In genomic region chr19:8390617-8390981, GRCh38 we compare ENCODE assay signal across 8 cellular contexts. TPM values are rescaled to one million over a fixed set of nuclear protein-coding genes. Genes with fewer than 3 reads are reported as not detected.
A peak's percentile ranks its signal among the peaks of the same experiment; 100 is the strongest.
DNase-seq lines count a peak whose midpoint lies in the region; ATAC-seq, FAIRE-seq and TF ChIP-seq lines count a peak whose summit lies in the region.

No MANE protein-coding gene starts in this region.

- no peaks in the 10 kb centered on the region for H3K9me3 ChIP-seq in prostate gland

- peak; percentile 86 for DNase-seq in GM12891 (ENCODE audit: insufficient read length, low spot score)
- peak; percentile 46 for DNase-seq in NCI-H1436 treated with DMSO at 0.1 percent for 48 hours (lab: John Stamatoyannopoulos, UW)
- DNase-seq in T-helper 2 cell: peak; percentile 84 to 88 (median 87)
- DNase-seq in left ventricle myocardium superior: peak; percentile 97
- peak; percentile 95 for DNase-seq in prostate gland (ENCODE audit: low spot score)
- DNase-seq in ureter (ENCODE audit: low spot score): peak; percentile 97

- H3K27ac ChIP-seq in angular gyrus (ENCODE audit: low read depth, low read length) (peak overlapping the region; percentile 100), prostate gland (peak overlapping the region; percentile 99 to 100)

- H3K27me3 ChIP-seq in prostate gland (replicated peaks; ENCODE audit: insufficient read depth): no peaks in the 10 kb centered on the region

- ATAC-seq in HG02840 (IDR thresholded peaks at IDR 0.05; ENCODE audit: low FRiP score, unreplicated experiment) (peak; percentile 46), left ventricle myocardium superior (peak; percentile 81)

- TF ChIP-seq CTCF in prostate gland (IDR thresholded peaks at IDR 0.05): no peak

- 0 out of 2 replicates have a peak, but pooled peaks have one; percentile 4 for TF ChIP-seq POLR2A in GM12891 (IDR thresholded peaks at IDR 0.05; ENCODE audit: low read depth, low read length)
- TF ChIP-seq POLR2A in prostate gland (IDR thresholded peaks at IDR 0.05): peak; percentile 48

- intact Hi-C loops in left ventricle myocardium superior (cut with micrococcal nuclease): no loop called here
- intact Hi-C loops in prostate gland (cut with DNase I): no loop called here

- WGBS in prostate gland: under 1% methylated on average over 28 of the region's 28 CpGs

- H3K4me1 ChIP-seq in prostate gland (replicated peaks): peaks cover 15% of the 10 kb centered on the region

- peak overlapping the region; percentile 100 for H3K4me3 ChIP-seq in prostate gland

- peak; percentile 92 for FAIRE-seq in GM12891 (lab: Jason Lieb, UNC)

- H3K36me3 ChIP-seq in prostate gland: no peaks in the 10 kb centered on the region

TF ChIP-seq in GM12891, 5 proteins besides CTCF, POLR2A, EP300 and RAD21:
- TF ChIP-seq TAF1 (IDR thresholded peaks at IDR 0.05; ENCODE audit: low read depth, low read length) (0 out of 2 replicates have a peak, but pooled peaks have one; percentile 1), POLR2AphosphoS5 (IDR thresholded peaks at IDR 0.05; ENCODE audit: low read depth, low read length) (no peak)

RNA-seq across cellular contexts. Expression of gene RAB11B, which starts 0.4 kb away (rescaled TPM):
- polyA plus RNA-seq in GM12891 (2012; ENCODE audit: low read depth, missing spikeins): 59.5 TPM
- 162 TPM for total RNA-seq in left ventricle myocardium superior
- total RNA-seq in prostate gland: 100 to 1,000 TPM in 1 of 2 donors, 10 to 100 TPM in 1; 60.7 to 103 TPM
- 133 TPM for total RNA-seq in ureter

RNA-seq across cellular contexts. Expression of gene MARCHF2, which starts 22.5 kb away (rescaled TPM):
- 10.9 TPM for polyA plus RNA-seq in GM12891 (2012; ENCODE audit: low read depth, missing spikeins)
- total RNA-seq in left ventricle myocardium superior (97.0 TPM), prostate gland (100 to 1,000 TPM; 119 to 163 TPM), ureter (41.3 TPM)

RNA-seq across cellular contexts. Expression of gene ANGPTL4, which starts 26.6 kb away (rescaled TPM):
- polyA plus RNA-seq in GM12891 (2012; ENCODE audit: low read depth, missing spikeins): 0.12 TPM
- total RNA-seq in left ventricle myocardium superior (11.7 TPM), prostate gland (10 to 100 TPM; 25.7 to 26.4 TPM), ureter (13.2 TPM)

RNA-seq across cellular contexts. Expression of gene KANK3, which starts 47.5 kb away (rescaled TPM):
- polyA plus RNA-seq in GM12891 (2012; ENCODE audit: low read depth, missing spikeins): 0.15 TPM
- total RNA-seq in left ventricle myocardium superior (22.8 TPM), prostate gland (10 to 100 TPM; 15.4 to 23.8 TPM), ureter (12.8 TPM)

RNA-seq across cellular contexts. Expression of gene HNRNPM, which starts 54.2 kb away (rescaled TPM):
- polyA plus RNA-seq in GM12891 (2012; ENCODE audit: low read depth, missing spikeins): 210 TPM
- total RNA-seq in left ventricle myocardium superior (129 TPM), prostate gland (100 to 1,000 TPM; 111 to 147 TPM), ureter (205 TPM)

Comparison
In these comparisons a context has a peak if more than half of its experiments do, and no peak if none do; other contexts are left out.
1. Peak in every context shown above with its lines: DNase-seq, ATAC-seq, H3K4me3 ChIP-seq and H3K27ac ChIP-seq.
2. DNase-seq: peak in every context shown above with its lines; median percentile 97 in left ventricle myocardium superior; 97 in ureter; 95 in prostate gland; 87 in T-helper 2 cell; 86 in GM12891; 46 in NCI-H1436 treated with DMSO at 0.1 percent for 48 hours.